In genomic region chr2:199779589-199779988, GRCh38 we compare ENCODE assay signal across 23 cellular contexts.
DNase-seq lines count a peak whose midpoint lies in the region; ATAC-seq, FAIRE-seq and TF ChIP-seq lines count a peak whose summit lies in the region.
"Had no signal": no experiment of that assay in that cellular context is flagged by ENCODE, and none has a peak within 500 bp of the region (broad histone marks: within the 10 kb centered on the region; RNA-seq: fewer than 3 reads in every experiment).

No MANE protein-coding gene starts in this region.

- CTCF ChIA-PET in HepG2 (lab: Yijun Ruan, JAX; ENCODE audit: low intra/inter-chr PET ratio, low total read pairs) (no interaction called here), K562 (lab: Yijun Ruan, JAX; ENCODE audit: low intra/inter-chr PET ratio) (no interaction called here)

- in situ Hi-C loops in HepG2 (cut with HindIII; ENCODE audit: extremely low pct_ligation_motif_present, low pct_unique_long_range_greater_than_20kb) (no loop called here), K562 (cut with MboI) (no loop called here)

- H4K20me1 ChIP-seq in HepG2 (ENCODE audit: insufficient read depth, low read length) (no peaks in the 10 kb centered on the region), K562 (replicated peaks; ENCODE audit: control insufficient read depth, insufficient read depth, low read length) (no peaks in the 10 kb centered on the region)
- H4K20me1 ChIP-seq: BLaER1 treated with 17β-estradiol and CSF1 and Interleukin-3, amounts not matched to agents 10 nM and 100 nM had no signal

- no peak for TF ChIP-seq CTCF in HepG2 (CRISPR knock-in tag; IDR thresholded peaks at IDR 0.05)
- TF ChIP-seq CTCF in right lobe of liver (IDR thresholded peaks at IDR 0.05) = no peak
- TF ChIP-seq CTCF in K562 (IDR thresholded peaks at IDR 0.05 in 2 of 3, conservative IDR thresholded peaks at IDR 0.05 in 1 of 3; ENCODE audit: insufficient read depth in 2 of 3, low read depth in 1 of 3, low read length in 3 of 3) = no peak
- TF ChIP-seq CTCF in upper lobe of right lung (IDR thresholded peaks at IDR 0.05) = no peak

- ATAC-seq in HepG2 (no peak), right lobe of liver (no peak), K562 (no peak), upper lobe of right lung (peak; percentile 12), GM21717 (IDR thresholded peaks at IDR 0.05; ENCODE audit: unreplicated experiment) (no peak)
- ATAC-seq: CD8-positive, alpha-beta T cell; GM12878 had no signal

- H3K79me2 ChIP-seq in HepG2 (ENCODE audit: insufficient read depth, low read length) (no peaks in the 10 kb centered on the region), K562 (ENCODE audit: control insufficient read depth, insufficient read depth, low read length) (no peaks in the 10 kb centered on the region)

- FAIRE-seq in HepG2 (lab: Jason Lieb, UNC) = no peak
- FAIRE-seq in K562 (lab: Jason Lieb, UNC) = no peak
- FAIRE-seq: A549, D721Med, GM12878, GM12892, GM18507 had no signal

- POLR2A ChIA-PET in HepG2 (lab: Yijun Ruan, JAX) (no interaction called here), K562 (lab: Yijun Ruan, JAX) (interaction anchor here (0.6 kb wide), 1 partner anchor 29 kb away, joined by 3 read pairs; no protein-coding TSS in a partner anchor)

- no peak for TF ChIP-seq POLR2A in HepG2 (IDR thresholded peaks at IDR 0.05; ENCODE audit: insufficient read depth in 1 of 2, low read depth in 2 of 2, low read length in 2 of 2)
- TF ChIP-seq POLR2A in right lobe of liver (IDR thresholded peaks at IDR 0.05) = no peak
- no peak for TF ChIP-seq POLR2A in K562 (conservative IDR thresholded peaks at IDR 0.05)

- H3K27me3 ChIP-seq in HepG2 (ENCODE audit: control insufficient read depth in 1 of 2, insufficient read depth in 2 of 2, low read length in 2 of 2) (peaks cover 0 to 2% of the 10 kb centered on the region in 2 experiments; a peak in 2 of 5 replicates), right lobe of liver (no peaks in the 10 kb centered on the region), K562 (ENCODE audit: control insufficient read depth in 2 of 2, insufficient read depth in 2 of 2, low read length in 2 of 2) (no peaks in the 10 kb centered on the region), upper lobe of right lung (no peaks in the 10 kb centered on the region)
- H3K27me3 ChIP-seq: BLaER1 treated with 17β-estradiol and CSF1 and Interleukin-3, amounts not matched to agents 10 nM and 100 nM had no signal

- intact Hi-C loops in HepG2 (cut with micrococcal nuclease; ENCODE audit: unreplicated experiment) (no loop called here), right lobe of liver (cut with DNase I) (no loop called here), K562 (cut with micrococcal nuclease) (no loop called here), upper lobe of right lung (cut with DNase I) (no loop called here)

- DNase-seq in HepG2 (ENCODE audit: low spot score) (no peak), right lobe of liver (no peak), K562 (ENCODE audit: extremely low read depth in 1 of 4, low spot score in 3 of 4) (no peak), upper lobe of right lung (no peak), epidermal melanocyte (ENCODE audit: insufficient read length, low spot score) (no peak)
- DNase-seq: AML-193; Caco-2; Calu3; CD4-positive, alpha-beta T cell; CD8-positive, alpha-beta T cell; DMS79; DND-41; EL; GDM1 had no signal

- no peak overlapping the region for H3K4me2 ChIP-seq in HepG2 (ENCODE audit: low read depth, low read length)
- H3K4me2 ChIP-seq in K562 (ENCODE audit: insufficient read depth, low read length) = no peak overlapping the region
- H3K4me2 ChIP-seq: A549; BLaER1 treated with 17β-estradiol and CSF1 and Interleukin-3, amounts not matched to agents 10 nM and 100 nM had no signal

- H3K36me3 ChIP-seq in HepG2 (replicated peaks in 1 of 2; ENCODE audit: control insufficient read depth in 1 of 2, insufficient read depth in 2 of 2, low read length in 2 of 2) = no peaks in the 10 kb centered on the region
- no peaks in the 10 kb centered on the region for H3K36me3 ChIP-seq in right lobe of liver
- H3K36me3 ChIP-seq in K562 (ENCODE audit: control insufficient read depth, insufficient read depth, low read length) = no peaks in the 10 kb centered on the region
- H3K36me3 ChIP-seq in upper lobe of right lung = no peaks in the 10 kb centered on the region
- H3K36me3 ChIP-seq: BLaER1 treated with 17β-estradiol and CSF1 and Interleukin-3, amounts not matched to agents 10 nM and 100 nM had no signal

- BruUV-seq in HepG2 (replicated peaks; lab: Mats Ljungman, UMichigan) = no TSS peak
- BruUV-seq in K562 (replicated peaks; lab: Mats Ljungman, UMichigan) = no TSS peak

- H2AFZ ChIP-seq in HepG2 (ENCODE audit: low read length) (no peak overlapping the region), K562 (ENCODE audit: low read depth, low read length) (no peak overlapping the region)

- H3K4me3 ChIP-seq in HepG2 (replicated peaks in 1 of 3; ENCODE audit: insufficient read depth in 1 of 3, low read depth in 2 of 3, low read length in 3 of 3) (no peak overlapping the region), right lobe of liver (no peak overlapping the region), K562 (no peak overlapping the region), upper lobe of right lung (no peak overlapping the region)
- H3K4me3 ChIP-seq: A549; BLaER1 treated with 17β-estradiol and CSF1 and Interleukin-3, amounts not matched to agents 10 nM and 100 nM; GM12878 had no signal

- no peaks in the 10 kb centered on the region for H3K9me1 ChIP-seq in K562 (ENCODE audit: control insufficient read depth, insufficient read depth, low read length)

- H3K4me1 ChIP-seq in HepG2 (ENCODE audit: insufficient read depth, low read length) = no peaks in the 10 kb centered on the region
- H3K4me1 ChIP-seq in right lobe of liver = no peaks in the 10 kb centered on the region
- no peaks in the 10 kb centered on the region for H3K4me1 ChIP-seq in K562 (replicated peaks in 1 of 2; ENCODE audit: control insufficient read depth in 2 of 2, insufficient read depth in 2 of 2, low read length in 2 of 2)
- H3K4me1 ChIP-seq in upper lobe of right lung = no peaks in the 10 kb centered on the region
- H3K4me1 ChIP-seq: A549, Caco-2 had no signal

- TF ChIP-seq RAD21 in HepG2 (CRISPR knock-in tag; IDR thresholded peaks at IDR 0.05) = no peak
- TF ChIP-seq RAD21 in K562 (CRISPR knock-in tag; conservative IDR thresholded peaks at IDR 0.05 in 1 of 2, IDR thresholded peaks at IDR 0.05 in 1 of 2) = no peak

- H3K9me3 ChIP-seq in HepG2 (ENCODE audit: low read length) = no peaks in the 10 kb centered on the region
- H3K9me3 ChIP-seq in right lobe of liver = no peaks in the 10 kb centered on the region
- H3K9me3 ChIP-seq in K562 (replicated peaks; ENCODE audit: control insufficient read depth, insufficient read depth, low read depth, low read length) = no peaks in the 10 kb centered on the region
- H3K9me3 ChIP-seq in upper lobe of right lung = no peaks in the 10 kb centered on the region
- H3K9me3 ChIP-seq: A549, Caco-2 had no signal

- TF ChIP-seq EP300 in HepG2 (IDR thresholded peaks at IDR 0.05; ENCODE audit: low read depth in 2 of 2, low read length in 2 of 2) = no peak
- TF ChIP-seq EP300 in HepG2 (CRISPR knock-in tag; IDR thresholded peaks at IDR 0.05; ENCODE audit: borderline replicate concordance) = no peak
- no peak for TF ChIP-seq EP300 in K562 (IDR thresholded peaks at IDR 0.05; ENCODE audit: low read length)

- H3K27ac ChIP-seq in HepG2 (ENCODE audit: extremely low read length, insufficient read depth, low read length) (no peak overlapping the region), right lobe of liver (no peak overlapping the region), K562 (ENCODE audit: extremely low read depth, low read depth, low read length) (no peak overlapping the region), upper lobe of right lung (no peak overlapping the region)
- H3K27ac ChIP-seq: 22Rv1; A549; BLaER1 treated with 17β-estradiol and CSF1 and Interleukin-3, amounts not matched to agents 10 nM and 100 nM; C4-2B had no signal

- H3K9ac ChIP-seq in HepG2 (ENCODE audit: insufficient read depth, low read depth, low read length) (no peak overlapping the region), K562 (ENCODE audit: insufficient read depth in 1 of 2, low read depth in 2 of 2, low read length in 2 of 2) (no peak overlapping the region)
- H3K9ac ChIP-seq: BLaER1 treated with 17β-estradiol and CSF1 and Interleukin-3, amounts not matched to agents 10 nM and 100 nM had no signal

- WGBS in HepG2 (ENCODE audit: low lambda C conversion rate) = 0% methylated on average over 3 of the region's 3 CpGs
- WGBS in right lobe of liver (ENCODE audit: insufficient coverage, low coverage, low lambda C conversion rate, missing lambda C conversion rate) = 100% methylated on average over 1 of the region's 3 CpGs
- WGBS in K562 (ENCODE audit: insufficient coverage, low coverage, missing lambda C conversion rate) = 6% methylated on average over 2 of the region's 3 CpGs

TF ChIP-seq in HepG2, 621 proteins besides CTCF, POLR2A, EP300 and RAD21:
- no peak for TF ChIP-seq SMAD1 (CRISPR knock-in tag; IDR thresholded peaks at IDR 0.05; ENCODE audit: borderline replicate concordance, low read depth)
- no peak for TF ChIP-seq RELA (CRISPR knock-in tag; IDR thresholded peaks at IDR 0.05)
- TF ChIP-seq CREB1 (IDR thresholded peaks at IDR 0.05) = peak; percentile 93
- no peak for TF ChIP-seq CREB1 (CRISPR knock-in tag; IDR thresholded peaks at IDR 0.05)
- TF ChIP-seq ATF7 (IDR thresholded peaks at IDR 0.05) = peak; percentile 95
- no peak for TF ChIP-seq ATF7 (CRISPR knock-in tag; IDR thresholded peaks at IDR 0.05)

TF ChIP-seq in K562, 482 proteins besides CTCF, POLR2A, EP300 and RAD21:
- TF ChIP-seq IRF2 (CRISPR knock-in tag; IDR thresholded peaks at IDR 0.05) (no peak), SRF (CRISPR knock-in tag; IDR thresholded peaks at IDR 0.05) (no peak), ATF3 (IDR thresholded peaks at IDR 0.05) (peak; percentile 23; the same call in 1 of the 2 replicates), ATF3 (CRISPR knock-in tag; conservative IDR thresholded peaks at IDR 0.05) (no peak), ATF7 (IDR thresholded peaks at IDR 0.05) (peak; percentile 24; the same call in 1 of the 2 replicates)
TF ChIP-seq in K562: peak in this region for 2.
